In genomic region chr3:184176377-184177330, GRCh38 we compare ENCODE assay signal across 9 cellular contexts. TPM values are rescaled to one million over a fixed set of nuclear protein-coding genes. Genes with fewer than 3 reads are reported as not detected.
DNase-seq lines count a peak whose midpoint lies in the region; ATAC-seq and TF ChIP-seq lines count a peak whose summit lies in the region.
"Had no signal": no experiment of that assay in that cellular context is flagged by ENCODE, and none has a peak within 500 bp of the region (broad histone marks: within the 10 kb centered on the region; RNA-seq: fewer than 3 reads in every experiment).

No MANE protein-coding gene starts in this region.

- H3K14ac ChIP-seq in IMR-90 (replicated peaks; ENCODE audit: low read depth, low read length), result peak overlapping the region; percentile 69

- peak overlapping the region; percentile 96 for H3K9ac ChIP-seq in IMR-90 (ENCODE audit: low read depth, low read length)

- peaks cover 37 to 69% of the 10 kb centered on the region in 2 experiments for H3K79me1 ChIP-seq in IMR-90 (ENCODE audit: low read depth in 1 of 2, low read length in 2 of 2)

- in situ Hi-C loops in IMR-90 (cut with MboI; ENCODE audit: low sequenced_read_pairs), result no loop called here

- no TSS peak for BruUV-seq in IMR-90 (replicated peaks; lab: Mats Ljungman, UMichigan)

- WGBS in IMR-90 (ENCODE audit: extremely low coverage in 2 of 2, insufficient read length in 1 of 2), 2 experiments, result 0% methylated on average over 4 of the region's 19 CpGs; no CpG with 5 or more reads in 1 of the 2 experiments

- peak; percentile 50 for TF ChIP-seq POLR2A in IMR-90 (IDR thresholded peaks at IDR 0.05; ENCODE audit: low read depth, low read length)

- H3K27me3 ChIP-seq in IMR-90 (ENCODE audit: control insufficient read depth, insufficient read depth, low read length), result no peaks in the 10 kb centered on the region

- POLR2A ChIA-PET in IMR-90 (lab: Charles Lee; ENCODE audit: unreplicated experiment), result interaction anchor here (0.5 to 1.2 kb wide), 6 partner anchors 10 to 143 kb away, joined by 3 to 11 read pairs (median 3); partner anchors contain the start of gene ABCF3

- H3K4ac ChIP-seq in IMR-90 (ENCODE audit: low read depth, low read length), result peak overlapping the region; percentile 88

- peaks cover 47% of the 10 kb centered on the region for H3K36me3 Mint-ChIP-seq in nephron progenitor cell (ENCODE audit: low read depth)

- H2BK20ac ChIP-seq in IMR-90 (ENCODE audit: low read depth, low read length), result no peak overlapping the region; the same call in 1 of the 2 replicates

- no peak; the same call in 1 of the 2 replicates for TF ChIP-seq RAD21 in IMR-90 (IDR thresholded peaks at IDR 0.05; ENCODE audit: low read length)

- intact Hi-C loops in IMR-90 (cut with micrococcal nuclease), result loop anchor here (1.0 to 5.0 kb wide), 3 partner anchors 9 to 279 kb away; partner anchors contain the start of gene DVL3

- peak overlapping the region; percentile 36 for H2BK120ac ChIP-seq in IMR-90 (ENCODE audit: low read depth, low read length)

- H3K9me3 ChIP-seq in IMR-90 (ENCODE audit: control insufficient read depth, insufficient read depth, low read length), result no peaks in the 10 kb centered on the region

- H2AK9ac ChIP-seq in IMR-90 (replicated peaks; ENCODE audit: low read depth, low read length, poor library complexity), result peak overlapping the region; percentile 94

- H3K27ac ChIP-seq in IMR-90 (ENCODE audit: insufficient read depth, low read length), result peak overlapping the region; percentile 96

- TF ChIP-seq CTCF in IMR-90 (conservative IDR thresholded peaks at IDR 0.05; ENCODE audit: low read depth, low read length) (no peak), WI38 (IDR thresholded peaks at IDR 0.05; ENCODE audit: low read depth, low read length) (0 out of 2 replicates have a peak, but pooled peaks have one; percentile 4), nephron progenitor cell (IDR thresholded peaks at IDR 0.05) (no peak)

- H2BK15ac ChIP-seq in IMR-90 (ENCODE audit: low read depth, low read length), result peak overlapping the region; percentile 6; the same call in 1 of the 3 replicates

- peaks cover 58% of the 10 kb centered on the region for H4K20me1 ChIP-seq in IMR-90 (ENCODE audit: insufficient read depth, low read length)

- peaks cover 51% of the 10 kb centered on the region for H3K36me3 ChIP-seq in IMR-90 (ENCODE audit: control insufficient read depth, insufficient read depth, low read length)

- no peaks in the 10 kb centered on the region for H3K9me3 Mint-ChIP-seq in nephron progenitor cell

- H4K8ac ChIP-seq in IMR-90 (ENCODE audit: low read depth in 2 of 2, low read length in 2 of 2), result peak overlapping the region; percentile 77 to 87

- H2AFZ ChIP-seq in IMR-90 (replicated peaks; ENCODE audit: low read length, poor library complexity), result peak overlapping the region; percentile 82

- peak overlapping the region; percentile 90 for H2AK5ac ChIP-seq in IMR-90 (ENCODE audit: low read depth, low read length)

- peaks cover 13% of the 10 kb centered on the region for H3K4me1 ChIP-seq in IMR-90 (ENCODE audit: control insufficient read depth, insufficient read depth, low read length)

- peaks cover 42% of the 10 kb centered on the region for H3K4me1 Mint-ChIP-seq in nephron progenitor cell

- dilution Hi-C loops in IMR-90 (cut with HindIII; ENCODE audit: low sequenced_read_pairs, unreplicated experiment), result no loop called here

- peak overlapping the region; percentile 81 for H3K23ac ChIP-seq in IMR-90 (ENCODE audit: low read depth, low read length)

- H3K4me3 ChIP-seq in IMR-90 (ENCODE audit: insufficient read depth, low read depth, low read length) (peak overlapping the region; percentile 86), WI38 (ENCODE audit: low read depth, low read length) (peak overlapping the region; percentile 98)

- H3K27me3 Mint-ChIP-seq in nephron progenitor cell (ENCODE audit: low read depth, poor library complexity), result peaks cover 4% of the 10 kb centered on the region

- peak overlapping the region; percentile 48 for H3K18ac ChIP-seq in IMR-90 (ENCODE audit: low read depth, low read length)

- peak overlapping the region; percentile 48 for H4K5ac ChIP-seq in IMR-90 (ENCODE audit: low read depth, low read length)

- CTCF ChIA-PET in IMR-90 (lab: Yijun Ruan, JAX), result interaction anchor here (0.6 to 1.4 kb wide), 2 partner anchors 51 to 73 kb away, joined by 4 read pairs; partner anchors contain the start of gene EEF1AKMT4

- H3K4me2 ChIP-seq in IMR-90 (ENCODE audit: low read depth, low read length), result peak overlapping the region; percentile 97

- H3K4me3 Mint-ChIP-seq in nephron progenitor cell, result peak overlapping the region; percentile 99

- peak; percentile 80 for DNase-seq in CD1c-positive myeloid dendritic cell (ENCODE audit: extremely low spot score)
- DNase-seq in IMR-90, result peak; percentile 96
- peak; percentile 90 for DNase-seq in fibroblast of the conjunctiva (ENCODE audit: low read depth)
- DNase-seq in nephron progenitor cell, result peak; percentile 69
- no peak for DNase-seq in activated gamma-delta T cell treated with Interleukin-2 at 50 U/mL for 16 hours

- peak; percentile 77 for ATAC-seq in IMR-90 (ENCODE audit: low read depth)
- ATAC-seq in HG03175 (IDR thresholded peaks at IDR 0.05; ENCODE audit: unreplicated experiment), result no peak
- ATAC-seq in HG03521 (IDR thresholded peaks at IDR 0.05; ENCODE audit: unreplicated experiment), result no peak

- peak overlapping the region; percentile 98 for H3K27ac Mint-ChIP-seq in nephron progenitor cell

- H3K56ac ChIP-seq in IMR-90 (ENCODE audit: extremely low read depth, insufficient read depth, low read length), result peak overlapping the region; percentile 95

- H4K91ac ChIP-seq in IMR-90 (ENCODE audit: insufficient read depth, low read depth, low read length), result peak overlapping the region; percentile 83

- H3K9me1 ChIP-seq in IMR-90 (ENCODE audit: insufficient read depth, low read length), result peaks cover 27% of the 10 kb centered on the region

- H2BK5ac ChIP-seq in IMR-90 (ENCODE audit: low read depth, low read length, poor library complexity, severe bottlenecking), result peak overlapping the region; percentile 96

TF ChIP-seq in IMR-90, 13 proteins besides CTCF, POLR2A, EP300 and RAD21:
- peak; percentile 86 for TF ChIP-seq FOS (IDR thresholded peaks at IDR 0.05; ENCODE audit: low read depth, low read length)
- TF ChIP-seq CEBPB (IDR thresholded peaks at IDR 0.05; ENCODE audit: low read depth, low read length), result no peak
- no peak for TF ChIP-seq ELK1 (IDR thresholded peaks at IDR 0.05; ENCODE audit: borderline replicate concordance, low read depth, low read length)
- TF ChIP-seq SMC3 (IDR thresholded peaks at IDR 0.05; ENCODE audit: low read depth, low read length), result 0 out of 2 replicates have a peak, but pooled peaks have one; percentile 10
- TF ChIP-seq MAZ (IDR thresholded peaks at IDR 0.05; ENCODE audit: borderline replicate concordance, low read depth, low read length), result peak; percentile 98
- TF ChIP-seq MXI1 (IDR thresholded peaks at IDR 0.05; ENCODE audit: borderline replicate concordance, low read depth, low read length), result peak; percentile 34; the same call in 1 of the 2 replicates
- TF ChIP-seq, protein P1, sequence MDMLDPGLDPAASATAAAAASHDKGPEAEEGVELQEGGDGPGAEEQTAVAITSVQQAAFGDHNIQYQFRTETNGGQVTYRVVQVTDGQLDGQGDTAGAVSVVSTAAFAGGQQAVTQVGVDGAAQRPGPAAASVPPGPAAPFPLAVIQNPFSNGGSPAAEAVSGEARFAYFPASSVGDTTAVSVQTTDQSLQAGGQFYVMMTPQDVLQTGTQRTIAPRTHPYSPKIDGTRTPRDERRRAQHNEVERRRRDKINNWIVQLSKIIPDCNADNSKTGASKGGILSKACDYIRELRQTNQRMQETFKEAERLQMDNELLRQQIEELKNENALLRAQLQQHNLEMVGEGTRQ (IDR thresholded peaks at IDR 0.05; ENCODE audit: low read depth, low read length), result no peak
- no peak; the same call in 1 of the 2 replicates for TF ChIP-seq BHLHE40 (IDR thresholded peaks at IDR 0.05; ENCODE audit: low read depth, low read length)

RNA-seq across cellular contexts. Expression of gene AP2M1, which starts 2.0 kb away (rescaled TPM):
- total RNA-seq in IMR-90 (2012; rRNA removed), result 855 and 876 TPM in 2 replicates
- polyA plus RNA-seq in IMR-90 (2012; rRNA removed), result 1,065 and 1,068 TPM in 2 replicates
- polyA plus RNA-seq in IMR-90 (2012; cell fraction: cytosol; rRNA removed), result 678 and 934 TPM in 2 replicates
- 745 and 883 TPM in 2 replicates for polyA plus RNA-seq in IMR-90 (2012; cell fraction: nucleus; rRNA removed; ENCODE audit: low replicate concordance)

RNA-seq across cellular contexts. Expression of gene ABCF3, which starts 9.3 kb away (rescaled TPM):
- 35.0 and 36.9 TPM in 2 replicates for total RNA-seq in IMR-90 (2012; rRNA removed)
- 58.3 and 59.2 TPM in 2 replicates for polyA plus RNA-seq in IMR-90 (2012; rRNA removed)
- 37.0 and 55.1 TPM in 2 replicates for polyA plus RNA-seq in IMR-90 (2012; cell fraction: cytosol; rRNA removed)
- 175 and 264 TPM in 2 replicates for polyA plus RNA-seq in IMR-90 (2012; cell fraction: nucleus; rRNA removed; ENCODE audit: low replicate concordance)

RNA-seq across cellular contexts. Expression of gene DVL3, which starts 21.5 kb away (rescaled TPM):
- 23.3 and 24.2 TPM in 2 replicates for total RNA-seq in IMR-90 (2012; rRNA removed)
- 40.4 and 41.2 TPM in 2 replicates for polyA plus RNA-seq in IMR-90 (2012; rRNA removed)
- polyA plus RNA-seq in IMR-90 (2012; cell fraction: cytosol; rRNA removed), result 20.9 and 33.6 TPM in 2 replicates
- polyA plus RNA-seq in IMR-90 (2012; cell fraction: nucleus; rRNA removed; ENCODE audit: low replicate concordance), result 168 and 247 TPM in 2 replicates

RNA-seq across cellular contexts. Expression of gene EIF2B5, which starts 41.5 kb away (rescaled TPM):
- 32.5 and 37.6 TPM in 2 replicates for total RNA-seq in IMR-90 (2012; rRNA removed)
- polyA plus RNA-seq in IMR-90 (2012; rRNA removed), result 29.5 and 31.7 TPM in 2 replicates
- polyA plus RNA-seq in IMR-90 (2012; cell fraction: cytosol; rRNA removed), result 15.9 and 20.4 TPM in 2 replicates
- 70.7 and 100 TPM in 2 replicates for polyA plus RNA-seq in IMR-90 (2012; cell fraction: nucleus; rRNA removed; ENCODE audit: low replicate concordance)

RNA-seq across cellular contexts. Expression of gene VWA5B2, which starts 52.7 kb away (rescaled TPM):
- total RNA-seq in IMR-90 (2012; rRNA removed), result not detected in 2 replicates
- polyA plus RNA-seq in IMR-90 (2012; rRNA removed), result not detected in 2 replicates
- not detected in 2 replicates for polyA plus RNA-seq in IMR-90 (2012; cell fraction: cytosol; rRNA removed)
- 0.03 TPM in 1 of 2 replicates, not detected in the other for polyA plus RNA-seq in IMR-90 (2012; cell fraction: nucleus; rRNA removed; ENCODE audit: low replicate concordance)
- total RNA-seq: T-helper 1 cell treated with Interleukin-12 subunit alpha and Interleukin-12 subunit beta and Interleukin-4 antibody, amounts not matched to agents 30 ng/mL and 1 ng/mL, for 36 hours had no signal
